In genomic region chr16:67667817-67668494, GRCh38 we compare ENCODE assay signal across 8 cellular contexts. TPM values are rescaled to one million over a fixed set of nuclear protein-coding genes. Genes with fewer than 3 reads are reported as not detected.
DNase-seq lines count a peak whose midpoint lies in the region; ATAC-seq and TF ChIP-seq lines count a peak whose summit lies in the region.

No MANE protein-coding gene starts in this region.

- H3K27ac ChIP-seq in lung (ENCODE audit: low read depth in 1 of 2, low read length in 1 of 2), result peak overlapping the region in 1 of 2 donors; percentile 89

- peak; percentile 77 for ATAC-seq in GM18868 (IDR thresholded peaks at IDR 0.05; ENCODE audit: unreplicated experiment)
- ATAC-seq in HG03135 (IDR thresholded peaks at IDR 0.05; ENCODE audit: unreplicated experiment), result peak; percentile 66
- ATAC-seq in lung (ENCODE audit: insufficient read depth, low FRiP score), result peak; percentile 81

- peaks cover 0 to 9% of the 10 kb centered on the region in 2 donors for H3K4me1 ChIP-seq in lung (ENCODE audit: control insufficient read depth in 2 of 2, insufficient read depth in 2 of 2, low read length in 2 of 2)

- TF ChIP-seq CTCF in AG09309 (IDR thresholded peaks at IDR 0.05; ENCODE audit: control insufficient read depth, insufficient read depth, low read depth, low read length, missing control alignments) (peak; percentile 96), lung (IDR thresholded peaks at IDR 0.05; ENCODE audit: control extremely low read depth, extremely low read depth) (peak; percentile 75)

- DNase-seq in AG09309 (ENCODE audit: low read depth) (peak; percentile 67), NCI-H510A treated with DMSO at 0.1 percent for 48 hours (lab: John Stamatoyannopoulos, UW) (peak; percentile 85), dermis microvascular lymphatic vessel endothelial cell (ENCODE audit: low read depth in 2 of 2) (peak; percentile 72 to 92), lung (ENCODE audit: low spot score) (peak; percentile 86)
- peak; percentile 46 to 75 for DNase-seq in activated CD4-positive, alpha-beta T cell treated with anti-CD3 and anti-CD28 coated beads, Interleukin-2, amount 50 U/mL, for 24 hours (ENCODE audit: low read depth in 1 of 2, low spot score in 1 of 2)
- peak; percentile 56 to 85 (median 71) for DNase-seq in stimulated activated CD4-positive, alpha-beta T cell treated with anti-CD3 and anti-CD28 coated beads, TNF-alpha, amount 100 ng/mL, for 48 hours (ENCODE audit: low read depth in 3 of 3)

- 20 to 22% methylated on average over 17 to 18 of the region's 18 CpGs for WGBS in lung, 2 donors

- peaks cover 0 to 5% of the 10 kb centered on the region in 2 donors for H3K36me3 ChIP-seq in lung (ENCODE audit: control insufficient read depth in 2 of 2, insufficient read depth in 2 of 2, low read length in 2 of 2)

- H3K9me3 ChIP-seq in lung (ENCODE audit: control insufficient read depth in 2 of 2, insufficient read depth in 1 of 2, low read length in 1 of 2), result no peaks in the 10 kb centered on the region

- H3K4me3 ChIP-seq in AG09309 (ENCODE audit: control insufficient read depth, low read depth, low read length) (peak overlapping the region; percentile 48; the same call in 1 of the 2 replicates), lung (no peak overlapping the region)

- H3K27me3 ChIP-seq in lung (ENCODE audit: control insufficient read depth, insufficient read depth), result no peaks in the 10 kb centered on the region

RNA-seq across cellular contexts. Expression of gene C16orf86, which starts 1.3 kb away (rescaled TPM):
- total RNA-seq in dermis microvascular lymphatic vessel endothelial cell, result 3.2 and 3.3 TPM in 2 replicates
- total RNA-seq in lung, result 1 to 10 TPM; 6.1 to 6.4 TPM
- 1 to 10 TPM; 3.7 to 4.4 TPM for polyA plus RNA-seq in lung

RNA-seq across cellular contexts. Expression of gene ENKD1, which starts 1.4 kb away (rescaled TPM):
- 11.4 and 12.9 TPM in 2 replicates for total RNA-seq in dermis microvascular lymphatic vessel endothelial cell
- 10 to 100 TPM; 27.1 to 35.9 TPM for total RNA-seq in lung
- polyA plus RNA-seq in lung, result 10 to 100 TPM; 24.4 to 35.0 TPM

RNA-seq across cellular contexts. Expression of gene PARD6A, which starts 7.2 kb away (rescaled TPM):
- total RNA-seq in dermis microvascular lymphatic vessel endothelial cell, result 2.0 and 2.3 TPM in 2 replicates
- 1 to 10 TPM; 1.4 to 6.2 TPM for total RNA-seq in lung
- polyA plus RNA-seq in lung, result 1 to 10 TPM; 4.4 to 5.0 TPM

RNA-seq across cellular contexts. Expression of gene ACD, which starts 7.9 kb away (rescaled TPM):
- total RNA-seq in dermis microvascular lymphatic vessel endothelial cell, result 10.5 and 11.4 TPM in 2 replicates
- 10 to 100 TPM; 13.4 to 19.7 TPM for total RNA-seq in lung
- 10 to 100 TPM; 13.2 to 18.4 TPM for polyA plus RNA-seq in lung

RNA-seq across cellular contexts. Expression of gene CARMIL2, which starts 23.0 kb away (rescaled TPM):
- 0.26 and 0.63 TPM in 2 replicates for total RNA-seq in dermis microvascular lymphatic vessel endothelial cell
- total RNA-seq in lung, result 1 to 10 TPM; 1.2 to 2.9 TPM
- polyA plus RNA-seq in lung, result 1 to 10 TPM; 1.7 to 2.5 TPM
